15 cellular contexts compared by ENCODE assay signal in the genomic region with DNA sequence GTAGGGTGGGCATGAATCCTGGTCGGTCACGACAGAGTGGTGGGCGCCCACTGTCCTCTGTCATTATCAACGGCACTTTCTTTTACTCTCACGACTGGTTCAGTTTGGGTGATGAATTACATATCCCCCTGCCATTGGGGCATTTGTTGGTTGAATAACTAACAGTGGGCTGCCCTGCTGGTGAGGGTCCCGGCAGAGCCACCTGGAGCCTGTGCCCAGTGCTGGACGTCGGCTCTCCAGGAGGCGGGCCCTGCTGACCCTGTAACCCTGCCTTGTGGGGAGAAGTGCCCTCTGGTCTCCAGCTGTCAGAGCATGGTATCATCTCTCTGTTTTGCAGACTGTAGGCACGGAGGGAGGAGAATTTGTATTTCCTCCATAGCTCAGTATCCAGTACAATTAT.
DNase-seq lines count a peak whose midpoint lies in the region; ATAC-seq and TF ChIP-seq lines count a peak whose summit lies in the region.
"Had no signal": no experiment of that assay in that cellular context is flagged by ENCODE, and none has a peak within 500 bp of the region (broad histone marks: within the 10 kb centered on the region; RNA-seq: fewer than 3 reads in every experiment).

No MANE protein-coding gene starts in this region.

- H3K27me3 ChIP-seq in Karpas-422 (ENCODE audit: low read length) = no peaks in the 10 kb centered on the region
- no peaks in the 10 kb centered on the region for H3K27me3 ChIP-seq in osteoblast (ENCODE audit: insufficient read depth, low read length)

- H3K79me2 ChIP-seq in Karpas-422 (ENCODE audit: low read length) (no peaks in the 10 kb centered on the region), osteoblast (ENCODE audit: insufficient read depth, low read length) (no peaks in the 10 kb centered on the region)

- peak; percentile 15 for DNase-seq in Karpas-422
- peak; percentile 61 for DNase-seq in coronary artery (ENCODE audit: low spot score)
- DNase-seq in osteoblast (ENCODE audit: insufficient read length, low spot score, missing footprints) = peak; percentile 60
- no peak for DNase-seq in dermis blood vessel endothelial cell
- no peak for DNase-seq in GOT3 (lab: John Stamatoyannopoulos, UW)
- DNase-seq: C1 segment of cervical spinal cord; Calu3; CD4-positive, alpha-beta memory T cell; COR-L47; DMS53; DMS79 treated with DMSO at 0.1 percent for 48 hours; GF-D8; H7; HCEC 1CT had no signal

- no peak for ATAC-seq in GM21786 (IDR thresholded peaks at IDR 0.05; ENCODE audit: unreplicated experiment)

- TF ChIP-seq CTCF in coronary artery (IDR thresholded peaks at IDR 0.05) = no peak
- no peak for TF ChIP-seq CTCF in osteoblast (IDR thresholded peaks at IDR 0.05; ENCODE audit: extremely low read depth, low read depth, low read length)

- H3K4me2 ChIP-seq in Karpas-422 (ENCODE audit: low read depth, low read length, poor library complexity, severe bottlenecking) = no peak overlapping the region
- H3K4me2 ChIP-seq in osteoblast (ENCODE audit: insufficient read depth, low read length) = no peak overlapping the region

- no peaks in the 10 kb centered on the region for H3K36me3 ChIP-seq in Karpas-422 (ENCODE audit: insufficient read depth, low read length)
- no peaks in the 10 kb centered on the region for H3K36me3 ChIP-seq in osteoblast (ENCODE audit: insufficient read depth, low read length)

- no peaks in the 10 kb centered on the region for H3K9me2 ChIP-seq in Karpas-422 (replicated peaks; ENCODE audit: insufficient read depth, low read length)

- no peak overlapping the region for H2AFZ ChIP-seq in Karpas-422 (ENCODE audit: low read length)
- H2AFZ ChIP-seq in osteoblast (ENCODE audit: low read length) = no peak overlapping the region

- no peaks in the 10 kb centered on the region for H3K9me3 ChIP-seq in Karpas-422 (ENCODE audit: low read length)
- H3K9me3 ChIP-seq in osteoblast (ENCODE audit: low read depth, low read length) = no peaks in the 10 kb centered on the region

- no peaks in the 10 kb centered on the region for H4K20me1 ChIP-seq in Karpas-422 (ENCODE audit: insufficient read depth, low read depth, low read length)
- H4K20me1 ChIP-seq in osteoblast (ENCODE audit: insufficient read depth, low read length) = no peaks in the 10 kb centered on the region

- peaks cover 3% of the 10 kb centered on the region; the same call in 1 of the 2 replicates for H3K4me1 ChIP-seq in Karpas-422 (ENCODE audit: low read length)
- H3K4me1 ChIP-seq in osteoblast (ENCODE audit: insufficient read depth, low read length) = no peaks in the 10 kb centered on the region

- H3K4me3 ChIP-seq in Karpas-422 (ENCODE audit: low read length) (no peak overlapping the region), coronary artery (no peak overlapping the region), osteoblast (ENCODE audit: insufficient read depth, low read length) (no peak overlapping the region)

- no peak overlapping the region for H3K9ac ChIP-seq in Karpas-422 (ENCODE audit: low read length)

- H3K27ac ChIP-seq in Karpas-422 (ENCODE audit: low read length) (no peak overlapping the region), coronary artery (no peak overlapping the region), osteoblast (ENCODE audit: low read depth, low read length) (no peak overlapping the region)

Comparison
In these comparisons a context has a peak if more than half of its experiments do, and no peak if none do; other contexts are left out.
1. DNase-seq: peak in Karpas-422 (single experiment), coronary artery (single experiment) and osteoblast (single experiment); none in dermis blood vessel endothelial cell (single experiment) and GOT3 (single experiment).